ENCODE assay signal across 8 cellular contexts in genomic region chr17:51029568-51030463, GRCh38.
DNase-seq lines count a peak whose midpoint lies in the region; TF ChIP-seq lines count a peak whose summit lies in the region.

No MANE protein-coding gene starts in this region.

- no peaks in the 10 kb centered on the region for H3K27me3 ChIP-seq in mucosa of rectum (ENCODE audit: control insufficient read depth in 2 of 2, insufficient read depth in 2 of 2, low read length in 2 of 2)

- no peaks in the 10 kb centered on the region for H3K9me3 Mint-ChIP-seq in HFFc6

- 0 out of 2 replicates have a peak, but pooled peaks cover 4% of the 10 kb centered on the region for H3K36me3 Mint-ChIP-seq in HFFc6 (ENCODE audit: low read depth)

- TF ChIP-seq CTCF in HFFc6 (IDR thresholded peaks at IDR 0.05) = no peak
- TF ChIP-seq CTCF in astrocyte of the spinal cord (IDR thresholded peaks at IDR 0.05; ENCODE audit: low read depth, low read length) = no peak

- H3K4me3 ChIP-seq in astrocyte of the spinal cord (ENCODE audit: low read depth, low read length) (no peak overlapping the region), mucosa of rectum (ENCODE audit: low read length in 2 of 2) (peak overlapping the region; percentile 26 to 39)

- in situ Hi-C loops in astrocyte of the spinal cord (cut with HindIII; ENCODE audit: low sequenced_read_pairs) = no loop called here

- H3K27me3 Mint-ChIP-seq in HFFc6 (ENCODE audit: insufficient read depth) = peaks cover 1% of the 10 kb centered on the region; the same call in 1 of the 2 replicates

- peaks cover 0 to 3% of the 10 kb centered on the region in 2 donors for H3K36me3 ChIP-seq in mucosa of rectum (ENCODE audit: control insufficient read depth in 2 of 2, insufficient read depth in 2 of 2, low read length in 2 of 2)

- H3K4me3 Mint-ChIP-seq in HFFc6 = peak overlapping the region; percentile 87

- H3K9me3 ChIP-seq in mucosa of rectum (ENCODE audit: control insufficient read depth in 2 of 2, low read length in 2 of 2) = no peaks in the 10 kb centered on the region

- H3K27ac Mint-ChIP-seq in HFFc6 = peak overlapping the region; percentile 84

- H3K4me1 ChIP-seq in mucosa of rectum (ENCODE audit: control insufficient read depth in 2 of 2, insufficient read depth in 2 of 2, low read length in 2 of 2) = peaks cover 0 to 6% of the 10 kb centered on the region in 2 donors

- peaks cover 45% of the 10 kb centered on the region for H3K4me1 Mint-ChIP-seq in HFFc6 (ENCODE audit: low read depth)

- peak overlapping the region; percentile 35 to 67 for H3K27ac ChIP-seq in mucosa of rectum (ENCODE audit: low read depth in 2 of 2, low read length in 2 of 2)

- H3K9ac ChIP-seq in mucosa of rectum (ENCODE audit: low read depth in 1 of 2, low read length in 2 of 2) = peak overlapping the region; percentile 28 to 38

- DNase-seq in AG20443 (ENCODE audit: low spot score) (peak; percentile 12), HFFc6 (peak; percentile 12), astrocyte of the spinal cord (ENCODE audit: low read depth, low spot score) (peak; percentile 65), AG08396 (ENCODE audit: low spot score) (no peak), COLO668 (lab: John Stamatoyannopoulos, UW; ENCODE audit: unreplicated experiment) (no peak), NCI-H128 (lab: John Stamatoyannopoulos, UW; ENCODE audit: unreplicated experiment) (no peak)
- DNase-seq in stimulated activated naive CD4-positive, alpha-beta T cell treated with Interleukin-2 at 50 U/mL for 16 hours (lab: John Stamatoyannopoulos, UW) = no peak

Comparison
In these comparisons a context has a peak if more than half of its experiments do, and no peak if none do; other contexts are left out.
1. DNase-seq: peak in AG20443 (single experiment), HFFc6 (single experiment) and astrocyte of the spinal cord (single experiment); none in stimulated activated naive CD4-positive, alpha-beta T cell treated with Interleukin-2 at 50 U/mL for 16 hours (single experiment), AG08396 (single experiment), COLO668 (single experiment) and NCI-H128 (single experiment).